In genomic region chr4:165631912-165632311, GRCh38 we compare ENCODE assay signal across 15 cellular contexts.
DNase-seq lines count a peak whose midpoint lies in the region; ATAC-seq and TF ChIP-seq lines count a peak whose summit lies in the region.
"Had no signal": no experiment of that assay in that cellular context is flagged by ENCODE, and none has a peak within 500 bp of the region (broad histone marks: within the 10 kb centered on the region; RNA-seq: fewer than 3 reads in every experiment).

No MANE protein-coding gene starts in this region.

- peaks cover 0 to 12% (median 1%) of the 10 kb centered on the region in 12 donors for H3K4me1 ChIP-seq in heart left ventricle
- no peaks in the 10 kb centered on the region for H3K4me1 ChIP-seq in BE2C

- H3K27ac ChIP-seq in heart left ventricle, result peak overlapping the region in 4 of 12 donors; percentile 37 to 76 (median 62)
- H3K27ac ChIP-seq in brain microvascular endothelial cell, result no peak overlapping the region
- H3K27ac ChIP-seq: neutrophil, RWPE1 had no signal

- intact Hi-C loops in Right ventricle myocardium inferior (cut with DNase I), result no loop called here
- intact Hi-C loops in cardiac septum (cut with DNase I), result no loop called here
- intact Hi-C loops in heart left ventricle (cut with DNase I), result loop anchor here in 2 of 10 donors (2.0 kb wide), 1 partner anchor 51 kb away; no protein-coding TSS in a partner anchor

- peaks cover 0 to 22% (median 6%) of the 10 kb centered on the region in 12 donors for H3K9me3 ChIP-seq in heart left ventricle
- no peaks in the 10 kb centered on the region for H3K9me3 ChIP-seq in BE2C
- H3K9me3 ChIP-seq: neutrophil had no signal

- TF ChIP-seq CTCF in heart left ventricle (IDR thresholded peaks at IDR 0.05), result no peak
- TF ChIP-seq CTCF in BE2C (IDR thresholded peaks at IDR 0.05; ENCODE audit: low read depth, low read length), result no peak
- no peak for TF ChIP-seq CTCF in brain microvascular endothelial cell (IDR thresholded peaks at IDR 0.05; ENCODE audit: low read depth, low read length, missing control alignments)

- peak; percentile 70 for ATAC-seq in Right ventricle myocardium inferior
- ATAC-seq in heart left ventricle, result peak; percentile 65 to 82 (median 72)
- ATAC-seq: HepG2 had no signal

- TF ChIP-seq POLR2A in heart left ventricle (IDR thresholded peaks at IDR 0.05), result no peak

- H3K36me3 ChIP-seq in heart left ventricle, result no peaks in the 10 kb centered on the region
- H3K36me3 ChIP-seq in BE2C, result no peaks in the 10 kb centered on the region
- no peaks in the 10 kb centered on the region for H3K36me3 ChIP-seq in brain microvascular endothelial cell (replicated peaks)
- H3K36me3 ChIP-seq: neutrophil had no signal

- H3K27me3 ChIP-seq in heart left ventricle (no peaks in the 10 kb centered on the region), BE2C (no peaks in the 10 kb centered on the region), brain microvascular endothelial cell (replicated peaks) (no peaks in the 10 kb centered on the region)
- H3K27me3 ChIP-seq: neutrophil had no signal

- H3K4me3 ChIP-seq in heart left ventricle (no peak overlapping the region), BE2C (ENCODE audit: low read depth, low read length) (no peak overlapping the region), brain microvascular endothelial cell (ENCODE audit: low read depth, low read length) (no peak overlapping the region)

- 66 to 78% (median 70%) methylated on average over 3 of the region's 3 CpGs for WGBS in heart left ventricle, 4 donors

- in situ Hi-C loops in brain microvascular endothelial cell (cut with HindIII; ENCODE audit: low pct_ligation_motif_present, low sequenced_read_pairs), result no loop called here

- DNase-seq in Right ventricle myocardium inferior (ENCODE audit: missing footprints) (no peak), cardiac septum (ENCODE audit: low spot score) (no peak), NCI-H748 (lab: John Stamatoyannopoulos, UW; ENCODE audit: unreplicated experiment) (peak; percentile 98), heart left ventricle (no peak), BE2C (no peak), GM19238 (ENCODE audit: insufficient read length, low spot score) (no peak), SIG-M5 (lab: John Stamatoyannopoulos, UW) (no peak), brain microvascular endothelial cell (no peak)
- DNase-seq: activated CD4-positive, alpha-beta T cell treated with anti-CD3 and anti-CD28 coated beads, Interleukin-2, amount 50 U/mL, for 4 hours; DMS53; left cardiac atrium; trophoblast cell had no signal
